Comparison of ENCODE assay signal across 9 cellular contexts in the genomic region with DNA sequence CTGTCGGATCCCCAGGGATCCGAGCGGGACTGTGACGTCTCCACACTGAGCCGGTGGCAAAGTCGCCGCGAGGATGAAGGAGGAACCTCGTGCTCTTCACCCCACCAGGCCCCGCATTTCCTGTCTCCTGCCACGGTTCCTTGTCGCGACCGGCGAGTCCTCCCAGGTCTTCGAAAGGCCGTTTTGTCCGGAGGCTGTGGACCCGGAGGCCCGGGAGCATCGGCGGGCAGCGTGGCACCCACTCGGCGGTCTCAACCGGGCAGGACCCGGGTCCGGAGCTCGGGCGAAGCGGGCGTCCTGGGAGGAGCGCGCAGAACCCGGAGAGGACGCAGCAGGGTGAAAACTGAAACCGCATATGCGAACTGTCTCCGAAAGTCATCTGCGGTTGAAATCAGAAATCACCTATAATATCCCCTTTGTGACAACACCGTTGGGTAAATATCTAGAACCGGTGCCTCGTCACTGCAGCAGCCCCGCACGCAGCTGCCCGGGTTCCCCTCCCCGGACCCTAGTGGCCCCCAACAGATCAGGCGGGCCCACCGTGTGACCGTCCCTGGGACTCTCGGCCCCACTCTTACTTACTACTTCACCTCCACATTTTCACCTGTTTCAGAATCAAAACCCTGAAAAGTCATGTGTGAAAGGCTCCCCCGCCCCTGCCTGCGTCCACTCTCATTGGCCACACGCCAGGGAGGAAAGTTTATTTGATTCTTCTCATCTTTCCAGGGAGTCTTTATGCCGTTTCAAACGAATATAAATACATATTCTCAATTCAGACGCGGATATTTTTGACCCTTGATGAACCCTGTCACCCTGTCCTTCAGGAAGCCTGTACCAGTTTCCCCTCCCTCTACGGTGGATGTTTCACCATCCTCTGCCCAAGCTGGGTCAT. TPM values are rescaled to one million over a fixed set of nuclear protein-coding genes. Genes with fewer than 3 reads are reported as not detected.
DNase-seq lines count a peak whose midpoint lies in the region; ATAC-seq and TF ChIP-seq lines count a peak whose summit lies in the region.
"Had no signal": no experiment of that assay in that cellular context is flagged by ENCODE, and none has a peak within 500 bp of the region (broad histone marks: within the 10 kb centered on the region; RNA-seq: fewer than 3 reads in every experiment).

No MANE protein-coding gene starts in this region.

- ATAC-seq in left ventricle myocardium superior (no peak), HG02973 (IDR thresholded peaks at IDR 0.05; ENCODE audit: unreplicated experiment) (peak; percentile 78)

- H3K4me3 ChIP-seq in cardiac muscle cell: peak overlapping the region; percentile 9
- peak overlapping the region; percentile 64 for H3K4me3 ChIP-seq in SK-N-MC

- H3K36me3 ChIP-seq in cardiac muscle cell (no peaks in the 10 kb centered on the region), SK-N-MC (ENCODE audit: insufficient read depth, low read length) (no peaks in the 10 kb centered on the region)

- H3K27me3 ChIP-seq in cardiac muscle cell: peaks cover 100% of the 10 kb centered on the region

- H3K27ac Mint-ChIP-seq in chondrocyte (ENCODE audit: unreplicated experiment): no peak overlapping the region

- H3K4me3 Mint-ChIP-seq in chondrocyte (ENCODE audit: unreplicated experiment): peak overlapping the region; percentile 70

- no peak for TF ChIP-seq CTCF in cardiac muscle cell (IDR thresholded peaks at IDR 0.05; ENCODE audit: low read depth, low read length)
- no peak for TF ChIP-seq CTCF in chondrocyte (IDR thresholded peaks at IDR 0.05)

- no peaks in the 10 kb centered on the region for H3K4me1 ChIP-seq in cardiac muscle cell (ENCODE audit: low read depth)

- peaks cover 52% of the 10 kb centered on the region for H3K27me3 Mint-ChIP-seq in chondrocyte (ENCODE audit: low read depth)

- H3K27ac ChIP-seq in cardiac muscle cell (no peak overlapping the region), SK-N-MC (no peak overlapping the region)

- peaks cover 2% of the 10 kb centered on the region for H3K36me3 Mint-ChIP-seq in chondrocyte (ENCODE audit: low read depth)

- DNase-seq in cardiac muscle cell (ENCODE audit: low read depth in 1 of 2, low spot score in 1 of 2) (no peak), left ventricle myocardium superior (no peak), SK-N-MC (ENCODE audit: low read depth, low spot score) (no peak), chondrocyte (ENCODE audit: low spot score) (no peak), myocyte (ENCODE audit: low read depth) (peak; percentile 13), T1000 (lab: John Stamatoyannopoulos, UW) (no peak), NCI-H128 (lab: John Stamatoyannopoulos, UW; ENCODE audit: unreplicated experiment) (no peak)

- no peaks in the 10 kb centered on the region for H3K9me3 Mint-ChIP-seq in chondrocyte (ENCODE audit: low read depth)

- H3K9ac ChIP-seq in SK-N-MC (ENCODE audit: insufficient read length): no peak overlapping the region

- H3K9me3 ChIP-seq in cardiac muscle cell (ENCODE audit: low read depth) (no peaks in the 10 kb centered on the region), SK-N-MC (ENCODE audit: low read depth, low read length) (no peaks in the 10 kb centered on the region)

- H3K4me1 Mint-ChIP-seq in chondrocyte (ENCODE audit: low read depth): peaks cover 21% of the 10 kb centered on the region

- intact Hi-C loops in left ventricle myocardium superior (cut with micrococcal nuclease): loop anchor here (5.0 kb wide), 1 partner anchor 63 kb away; no protein-coding TSS in a partner anchor

RNA-seq across cellular contexts. Expression of gene ULBP2, which starts 3.0 kb away (rescaled TPM):
- not detected in 2 replicates for total RNA-seq in cardiac muscle cell
- not detected in 2 replicates for polyA plus RNA-seq in cardiac muscle cell
- 0.84 TPM for total RNA-seq in left ventricle myocardium superior
- total RNA-seq in chondrocyte: 7.7 to 15.1 TPM (median 13.9 TPM) in 3 replicates
- total RNA-seq in myocyte: 5.8 and 6.6 TPM in 2 replicates
- polyA plus RNA-seq in myocyte (2012): 13.9 TPM

RNA-seq across cellular contexts. Expression of gene RAET1G, which starts 15.9 kb away (rescaled TPM):
- total RNA-seq in cardiac muscle cell (not detected in 2 replicates), left ventricle myocardium superior (0.32 TPM), chondrocyte (0.51 to 0.60 TPM (median 0.54 TPM) in 3 replicates), myocyte (not detected in 2 replicates)
- polyA plus RNA-seq in cardiac muscle cell: not detected in 2 replicates
- 0.88 TPM for polyA plus RNA-seq in myocyte (2012)
- total RNA-seq: left colon had no signal

RNA-seq across cellular contexts. Expression of gene ULBP1, which starts 24.9 kb away (rescaled TPM):
- 0.04 TPM in 1 of 2 replicates, not detected in the other for total RNA-seq in cardiac muscle cell
- polyA plus RNA-seq in cardiac muscle cell: not detected in 2 replicates
- total RNA-seq in left ventricle myocardium superior: 0.17 TPM
- total RNA-seq in chondrocyte: 2.8 to 29.8 TPM (median 29.8 TPM) in 3 replicates
- 0.16 and 0.26 TPM in 2 replicates for total RNA-seq in myocyte
- 1.6 TPM for polyA plus RNA-seq in myocyte (2012)

RNA-seq across cellular contexts. Expression of gene RAET1E, which starts 40.9 kb away (rescaled TPM):
- total RNA-seq in cardiac muscle cell: not detected in 2 replicates
- polyA plus RNA-seq in cardiac muscle cell: not detected in 2 replicates
- total RNA-seq in left ventricle myocardium superior: 0.79 TPM
- not detected in 3 replicates for total RNA-seq in chondrocyte
- total RNA-seq in myocyte: 4.1 and 6.8 TPM in 2 replicates
- polyA plus RNA-seq in myocyte (2012): 4.8 TPM
